Comparison of ENCODE assay signal across 17 cellular contexts in the genomic region with DNA sequence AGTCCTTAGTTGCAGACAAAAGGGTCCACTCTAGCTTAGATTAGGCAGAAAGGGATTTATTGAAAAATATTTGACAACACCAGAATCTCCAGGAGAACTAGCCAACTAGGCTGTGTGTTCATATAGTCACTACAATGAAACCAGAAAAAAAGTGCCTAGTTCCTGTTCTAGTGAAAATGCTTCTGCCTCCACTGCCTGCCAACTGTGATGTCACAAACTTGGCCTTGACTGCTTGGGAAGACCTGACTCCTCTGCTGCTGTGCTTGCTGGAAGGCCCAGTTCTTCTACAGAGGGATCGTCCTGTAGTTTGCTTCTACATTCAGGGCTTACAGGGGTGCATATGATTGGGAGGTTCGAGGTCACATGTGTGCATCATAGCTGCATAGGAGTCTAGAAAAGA. TPM values are rescaled to one million over a fixed set of nuclear protein-coding genes. Genes with fewer than 3 reads are reported as not detected.
A peak's percentile ranks its signal among the peaks of the same experiment; 100 is the strongest.
DNase-seq lines count a peak whose midpoint lies in the region; ATAC-seq, FAIRE-seq and TF ChIP-seq lines count a peak whose summit lies in the region.
"Had no signal": no experiment of that assay in that cellular context is flagged by ENCODE, and none has a peak within 500 bp of the region (broad histone marks: within the 10 kb centered on the region; RNA-seq: fewer than 3 reads in every experiment).

No MANE protein-coding gene starts in this region.

- BruUV-seq in GM12878 (replicated peaks; lab: Mats Ljungman, UMichigan): no TSS peak

- SMC1A ChIA-PET in GM12878 (lab: Charles Lee; ENCODE audit: uncharacterized antibody, unreplicated experiment): no interaction called here

- no peak overlapping the region for H3K9ac ChIP-seq in GM12878 (ENCODE audit: control insufficient read depth, insufficient read depth, low read length)

- WGBS in GM12878 (ENCODE audit: insufficient coverage, insufficient replicate concordance, low lambda C conversion rate, missing lambda C conversion rate): 60% methylated on average over 2 of the region's 2 CpGs
- 70 to 78% (median 72%) methylated on average over 2 of the region's 2 CpGs for WGBS in small intestine, 3 donors
- WGBS in esophagus squamous epithelium, 2 donors: 67% methylated on average over 2 of the region's 2 CpGs; no CpG with 5 or more reads in 1 of the 2 donors

- no peak for TF ChIP-seq POLR2A in GM12878 (IDR thresholded peaks at IDR 0.05; ENCODE audit: low read depth, low read length)
- no peak for TF ChIP-seq POLR2A in uterus (IDR thresholded peaks at IDR 0.05)
- TF ChIP-seq POLR2A in esophagus squamous epithelium (IDR thresholded peaks at IDR 0.05): no peak

- FAIRE-seq in GM12878 (lab: Jason Lieb, UNC) (no peak), D721Med (lab: Jason Lieb, UNC) (no peak), small intestine (lab: Jason Lieb, UNC) (no peak)
- FAIRE-seq: HTR-8/SVneo, K562 had no signal

- H3K27ac ChIP-seq in GM12878 (ENCODE audit: control insufficient read depth, insufficient read depth): no peak overlapping the region
- no peak overlapping the region for H3K27ac ChIP-seq in small intestine (ENCODE audit: low read depth in 1 of 2, low read length in 1 of 2)
- no peak overlapping the region for H3K27ac ChIP-seq in uterus
- H3K27ac ChIP-seq in esophagus squamous epithelium: no peak overlapping the region
- H3K27ac ChIP-seq: SJCRH30 had no signal

- 0 out of 2 replicates have a peak, but pooled peaks cover 3% of the 10 kb centered on the region for H3K4me1 ChIP-seq in GM12878 (ENCODE audit: control insufficient read depth, insufficient read depth, low read length)
- no peaks in the 10 kb centered on the region for H3K4me1 ChIP-seq in small intestine (ENCODE audit: control insufficient read depth in 2 of 2, insufficient read depth in 1 of 2, low read depth in 1 of 2, low read length in 1 of 2)
- no peaks in the 10 kb centered on the region for H3K4me1 ChIP-seq in uterus
- no peaks in the 10 kb centered on the region for H3K4me1 ChIP-seq in esophagus squamous epithelium
- H3K4me1 ChIP-seq: SJCRH30 had no signal

- CTCF ChIA-PET in GM12878 (lab: Yijun Ruan, JAX): no interaction called here

- intact Hi-C loops in GM12878 (cut with micrococcal nuclease; ENCODE audit: unreplicated experiment) (no loop called here), uterus (cut with DNase I; ENCODE audit: low total_unique reads) (no loop called here), esophagus squamous epithelium (cut with DNase I) (no loop called here)

- no peak for TF ChIP-seq RAD21 in GM12878 (IDR thresholded peaks at IDR 0.05; ENCODE audit: insufficient read depth, low read depth, low read length)

- H2AFZ ChIP-seq in GM12878 (ENCODE audit: control insufficient read depth, low read depth, low read length): no peak overlapping the region

- no peaks in the 10 kb centered on the region for H3K79me2 ChIP-seq in GM12878 (ENCODE audit: control insufficient read depth, insufficient read depth, low read length)

- ATAC-seq in GM19395 (IDR thresholded peaks at IDR 0.05; ENCODE audit: unreplicated experiment) (peak; percentile 53), GM12878 (no peak)
- ATAC-seq: HCT116, K562 had no signal

- H3K27me3 ChIP-seq in MG63 (no peaks in the 10 kb centered on the region), GM12878 (replicated peaks in 1 of 2; ENCODE audit: control insufficient read depth in 2 of 2, insufficient read depth in 2 of 2, low read length in 1 of 2) (no peaks in the 10 kb centered on the region; a peak in 1 of 4 replicates), small intestine (ENCODE audit: control insufficient read depth in 2 of 2, insufficient read depth in 2 of 2, low read length in 2 of 2) (peaks cover 0 to 2% of the 10 kb centered on the region in 2 donors), uterus (no peaks in the 10 kb centered on the region), esophagus squamous epithelium (no peaks in the 10 kb centered on the region)

- in situ Hi-C loops in GM12878 (cut with MboI): no loop called here

- no peak for TF ChIP-seq CTCF in GM12878 (IDR thresholded peaks at IDR 0.05 in 2 of 3, conservative IDR thresholded peaks at IDR 0.05 in 1 of 3; ENCODE audit: control insufficient read depth in 2 of 3, extremely low read depth in 1 of 3, insufficient read depth in 1 of 3, low read depth in 3 of 3, low read length in 3 of 3)
- TF ChIP-seq CTCF in D721Med (IDR thresholded peaks at IDR 0.05; ENCODE audit: insufficient read depth, missing control alignments): no peak
- TF ChIP-seq CTCF in uterus (IDR thresholded peaks at IDR 0.05): no peak
- TF ChIP-seq CTCF in esophagus squamous epithelium (IDR thresholded peaks at IDR 0.05): no peak

- RAD21 ChIA-PET in GM12878 (lab: Charles Lee; ENCODE audit: unreplicated experiment): no interaction called here

- H3K4me3 ChIP-seq in MG63 (no peak overlapping the region), GM12878 (no peak overlapping the region), small intestine (ENCODE audit: low read depth in 1 of 2, low read length in 2 of 2) (no peak overlapping the region), uterus (no peak overlapping the region), esophagus squamous epithelium (no peak overlapping the region)
- H3K4me3 ChIP-seq: K562, SJCRH30 had no signal

- peak; percentile 41 for DNase-seq in CD1c-positive myeloid dendritic cell (ENCODE audit: extremely low spot score)
- peak; percentile 88 for DNase-seq in MG63
- DNase-seq in GM12878 (ENCODE audit: low read depth, low spot score): no peak
- no peak for DNase-seq in D721Med (ENCODE audit: insufficient read length, low spot score)
- no peak for DNase-seq in small intestine
- no peak for DNase-seq in uterus
- DNase-seq in esophagus squamous epithelium (lab: John Stamatoyannopoulos, UW): no peak
- DNase-seq: CD4-positive, alpha-beta memory T cell; DND-41; NCI-H1436; NCI-H2081; NCI-H510A treated with DMSO at 0.1 percent for 48 hours; SJCRH30 had no signal

- H3K4me2 ChIP-seq in GM12878 (ENCODE audit: control insufficient read depth, insufficient read depth): no peak overlapping the region

- H3K9me3 ChIP-seq in MG63 (no peaks in the 10 kb centered on the region), GM12878 (replicated peaks; ENCODE audit: control insufficient read depth, insufficient read depth, low read length) (peaks cover 2% of the 10 kb centered on the region; the same call in 1 of the 3 replicates), small intestine (ENCODE audit: control insufficient read depth, low read depth) (no peaks in the 10 kb centered on the region), uterus (no peaks in the 10 kb centered on the region), esophagus squamous epithelium (peaks cover 0 to 7% (median 0%) of the 10 kb centered on the region in 3 donors)
- H3K9me3 ChIP-seq: SJCRH30 had no signal

- no peaks in the 10 kb centered on the region for H4K20me1 ChIP-seq in GM12878 (ENCODE audit: control insufficient read depth, insufficient read depth)

- H3K36me3 ChIP-seq in MG63: no peaks in the 10 kb centered on the region
- no peaks in the 10 kb centered on the region for H3K36me3 ChIP-seq in GM12878 (ENCODE audit: control insufficient read depth in 2 of 2, insufficient read depth in 2 of 2, low read length in 1 of 2)
- no peaks in the 10 kb centered on the region for H3K36me3 ChIP-seq in small intestine (ENCODE audit: control insufficient read depth in 2 of 2, insufficient read depth in 2 of 2, low read length in 2 of 2)
- no peaks in the 10 kb centered on the region for H3K36me3 ChIP-seq in uterus
- no peaks in the 10 kb centered on the region for H3K36me3 ChIP-seq in esophagus squamous epithelium
- H3K36me3 ChIP-seq: SJCRH30 had no signal

- TF ChIP-seq EP300 in GM12878 (IDR thresholded peaks at IDR 0.05; ENCODE audit: borderline replicate concordance in 1 of 2, control insufficient read depth in 1 of 2, low read depth in 2 of 2, low read length in 2 of 2): no peak

- POLR2A ChIA-PET in GM12878 (lab: Charles Lee): no interaction called here

TF ChIP-seq in GM12878, 131 proteins besides CTCF, POLR2A, EP300 and RAD21:
- TF ChIP-seq GABPA (IDR thresholded peaks at IDR 0.05; ENCODE audit: low read depth) (no peak), CREB1 (IDR thresholded peaks at IDR 0.05; ENCODE audit: low read depth) (0 out of 2 replicates have a peak, but pooled peaks have one; percentile 22), RFX5 (IDR thresholded peaks at IDR 0.05; ENCODE audit: low read depth, low read length) (peak; percentile 79; the same call in 1 of the 2 replicates)

RNA-seq across cellular contexts. Expression of gene XRN2, which starts 40.3 kb away (rescaled TPM):
- total RNA-seq in MG63 (2014; rRNA removed; shearing (Covaris generic); ENCODE audit: low replicate concordance): 79.9 and 105 TPM in 2 replicates
- total RNA-seq in GM12878 (2013; cell fraction: nucleolus; rRNA removed): 38.7 and 39.4 TPM in 2 replicates
- total RNA-seq in GM12878 (2014; rRNA removed) (70.1 and 78.4 TPM in 2 replicates), GM12878 (2014; rRNA removed; fragmentation: Illumina TruSeq; extraction: Trizol) (93.8 and 95.6 TPM in 2 replicates), GM12878 (2021) (67.1 and 70.1 TPM in 2 replicates), uterus (100 to 1,000 TPM in 1 of 4 donors, 10 to 100 TPM in 3; 32.6 to 100 (median 51.7) TPM), esophagus squamous epithelium (10 to 100 TPM; 25.2 to 61.2 (median 47.1) TPM)
- polyA plus RNA-seq in GM12878 (2011; ENCODE audit: low read depth): 34.8 TPM
- polyA plus RNA-seq in GM12878 (2011; rRNA removed) (97.8 and 113 TPM in 2 replicates), GM12878 (2014; fragmentation: Illumina TruSeq; extraction: Trizol) (91.0 and 107 TPM in 2 replicates), GM12878 (2014; fragmentation: Nextera tagmentation; extraction: Ambion mirVana) (10 to 100 TPM; 59.7 to 69.6 TPM), GM12878 (2014; rRNA removed) (59.1 and 63.7 TPM in 2 replicates), GM12878 (2016; fragmentation: Nextera tagmentation; extraction: Ambion mirVana) (10 to 100 TPM; 81.1 to 83.3 TPM), small intestine (10 to 100 TPM; 21.9 to 30.4 (median 22.1) TPM)
- 48.1 and 49.2 TPM in 2 replicates for polyA plus RNA-seq in GM12878 (2011; cell fraction: cytosol; rRNA removed)
- 50.1 and 62.5 TPM in 2 replicates for polyA plus RNA-seq in GM12878 (2011; cell fraction: nucleus; rRNA removed)
- 37.5 and 48.6 TPM in 2 replicates for polyA plus RNA-seq in GM12878 (2012)
- 48.8 and 64.7 TPM in 2 replicates for polyA minus RNA-seq in GM12878 (2011; rRNA and poly(A)+ RNA removed)
- polyA minus RNA-seq in GM12878 (2011; cell fraction: cytosol; rRNA and poly(A)+ RNA removed): 24.5 and 29.9 TPM in 2 replicates
- polyA minus RNA-seq in GM12878 (2011; cell fraction: nucleus; rRNA and poly(A)+ RNA removed): 13.7 and 23.0 TPM in 2 replicates

Comparison
In these comparisons a context has a peak if more than half of its experiments do, and no peak if none do; other contexts are left out.
1. DNase-seq: peak in CD1c-positive myeloid dendritic cell (single experiment) and MG63 (single experiment); none in GM12878 (single experiment), D721Med (single experiment), small intestine (single experiment), uterus (0 of 2) and esophagus squamous epithelium (single experiment).